Comparison of ENCODE assay signal across 22 cellular contexts in the genomic region with DNA sequence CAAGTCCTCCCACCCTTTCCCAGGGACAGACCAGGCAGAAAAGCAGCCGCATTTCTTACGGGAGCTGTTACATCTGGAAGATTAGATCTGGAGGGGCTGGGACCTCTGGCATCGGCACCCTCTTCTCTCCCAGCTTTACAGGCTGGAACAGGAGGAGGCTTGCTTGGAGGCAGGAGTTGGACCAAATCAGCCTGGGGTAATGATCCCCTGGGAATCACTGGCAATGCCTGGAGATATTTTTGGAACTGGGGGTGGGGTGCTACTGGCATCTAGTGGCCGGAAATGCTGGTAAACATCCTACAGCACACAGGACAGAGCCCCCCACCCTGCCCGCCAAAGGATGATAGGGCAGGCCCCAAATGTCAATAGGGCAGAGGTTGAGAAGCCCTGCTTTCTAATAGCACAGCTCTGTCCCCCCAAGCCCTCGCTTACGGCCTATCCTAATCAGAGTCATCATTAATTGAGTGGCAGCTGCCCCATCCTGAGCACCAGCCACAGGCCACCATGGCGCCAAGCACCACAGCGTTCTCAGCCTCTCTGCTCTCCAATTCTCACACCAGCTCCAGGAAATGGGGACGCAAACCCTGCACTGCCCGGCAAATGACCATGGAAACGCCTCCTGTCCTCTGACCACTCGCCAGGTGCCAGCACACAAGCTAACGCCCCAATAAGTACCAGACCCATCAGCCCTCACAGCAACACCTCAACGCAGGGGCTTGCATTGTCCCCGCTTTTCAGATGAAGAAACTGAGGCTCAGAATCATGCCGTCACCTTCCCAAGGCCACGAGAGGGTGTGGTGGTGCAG. TPM values are rescaled to one million over a fixed set of nuclear protein-coding genes. Genes with fewer than 3 reads are reported as not detected.
DNase-seq lines count a peak whose midpoint lies in the region; ATAC-seq and TF ChIP-seq lines count a peak whose summit lies in the region.
"Had no signal": no experiment of that assay in that cellular context is flagged by ENCODE, and none has a peak within 500 bp of the region (broad histone marks: within the 10 kb centered on the region; RNA-seq: fewer than 3 reads in every experiment).

No MANE protein-coding gene starts in this region.

- ATAC-seq in gastrocnemius medialis (no peak), T-helper 17 cell (no peak), GM21515 (IDR thresholded peaks at IDR 0.05; ENCODE audit: unreplicated experiment) (no peak)
- ATAC-seq: activated CD8-positive, alpha-beta T cell treated with anti-CD3 and anti-CD28 coated beads, Interleukin-2, amount 10 ng/mL, durations not matched to agents 7 days and 5 days; activated T-cell treated with anti-CD3 and anti-CD28 coated beads, Interleukin-2, amount 50 U/mL, for 4 hours; pancreas; Right ventricle myocardium inferior had no signal

- H3K27ac ChIP-seq in OCI-LY3 (ENCODE audit: low read length) (no peak overlapping the region), gastrocnemius medialis (no peak overlapping the region)
- H3K27ac ChIP-seq: lower lobe of right lung, pancreas had no signal

- H3K9ac ChIP-seq in OCI-LY3 (ENCODE audit: low read length) = no peak overlapping the region

- H3K4me2 ChIP-seq in OCI-LY3 (ENCODE audit: low read length) = no peak overlapping the region

- H3K4me3 ChIP-seq in OCI-LY3 (ENCODE audit: low read length) (no peak overlapping the region), gastrocnemius medialis (no peak overlapping the region)
- H3K4me3 ChIP-seq: lower lobe of right lung, pancreas had no signal

- H3K9me3 ChIP-seq in OCI-LY3 (ENCODE audit: insufficient read depth, low read length) (no peaks in the 10 kb centered on the region), gastrocnemius medialis (no peaks in the 10 kb centered on the region), T-helper 17 cell (ENCODE audit: control insufficient read depth, low read length, poor library complexity, severe bottlenecking) (no peaks in the 10 kb centered on the region)
- H3K9me3 ChIP-seq: lower lobe of right lung, pancreas had no signal

- no peak overlapping the region for H2AFZ ChIP-seq in OCI-LY3 (ENCODE audit: low read depth, low read length)

- peaks cover 17% of the 10 kb centered on the region for H3K27me3 Mint-ChIP-seq in endothelial cell (ENCODE audit: unreplicated experiment)
- peaks cover 28% of the 10 kb centered on the region for H3K27me3 Mint-ChIP-seq in T-helper 17 cell
- H3K27me3 Mint-ChIP-seq in osteocyte (ENCODE audit: unreplicated experiment) = peaks cover 12% of the 10 kb centered on the region

- in situ Hi-C loops in G401 (cut with HindIII; ENCODE audit: low sequenced_read_pairs) = no loop called here
- in situ Hi-C loops in gastrocnemius medialis (cut with MboI; ENCODE audit: low sequenced_read_pairs in 4 of 4) = loop anchor here in 3 of 4 donors (25.0 kb wide), 1 partner anchor 240 kb away; a partner anchor contains a TSS

- no peak for TF ChIP-seq POLR2A in gastrocnemius medialis (IDR thresholded peaks at IDR 0.05)

- intact Hi-C loops in gastrocnemius medialis (cut with DNase I; ENCODE audit: low total_unique reads) = no loop called here

- DNase-seq in G401 (ENCODE audit: low spot score) (peak; percentile 66), endothelial cell (ENCODE audit: low spot score) (no peak), gastrocnemius medialis (no peak), T-helper 17 cell (no peak), NCI-H345 (lab: John Stamatoyannopoulos, UW) (no peak), osteocyte (ENCODE audit: extremely low spot score, unreplicated experiment) (no peak)
- DNase-seq: activated CD4-positive, CD25-positive, alpha-beta regulatory T cell; activated CD8-positive, alpha-beta T cell treated with anti-CD3 and anti-CD28 coated beads, Interleukin-2, amount 10 ng/mL, durations not matched to agents 7 days and 5 days; activated naive CD4-positive, alpha-beta T cell treated with anti-CD3 and anti-CD28 coated beads, Interleukin-2, amount 10 ng/mL, durations not matched to agents 7 days and 5 days; activated T-cell treated with anti-CD3 and anti-CD28 coated beads, Interleukin-2, amount 50 U/mL, for 4 hours; cortex of kidney; lower lobe of right lung; NCI-H1436 treated with DMSO at 0.1 percent for 48 hours; NCI-H446 treated with DMSO at 0.1 percent for 48 hours; pancreas had no signal

- H3K9me3 Mint-ChIP-seq in endothelial cell (ENCODE audit: unreplicated experiment) = peaks cover 37% of the 10 kb centered on the region
- H3K9me3 Mint-ChIP-seq in osteocyte (ENCODE audit: unreplicated experiment) = no peaks in the 10 kb centered on the region
- H3K9me3 Mint-ChIP-seq: activated naive CD4-positive, alpha-beta T cell treated with anti-CD3 and anti-CD28 coated beads, Interleukin-2, amount 10 ng/mL, durations not matched to agents 7 days and 5 days; activated T-cell treated with anti-CD3 and anti-CD28 coated beads, Interleukin-2, amount 50 U/mL, for 4 hours had no signal

- H3K27ac Mint-ChIP-seq in endothelial cell (ENCODE audit: unreplicated experiment) (peak overlapping the region; percentile 36), T-helper 17 cell (no peak overlapping the region), osteocyte (ENCODE audit: unreplicated experiment) (no peak overlapping the region)
- H3K27ac Mint-ChIP-seq: activated CD8-positive, alpha-beta T cell treated with anti-CD3 and anti-CD28 coated beads, Interleukin-2, amount 10 ng/mL, durations not matched to agents 7 days and 5 days; activated naive CD4-positive, alpha-beta T cell treated with anti-CD3 and anti-CD28 coated beads, Interleukin-2, amount 10 ng/mL, durations not matched to agents 7 days and 5 days had no signal

- peaks cover 15% of the 10 kb centered on the region for H3K36me3 Mint-ChIP-seq in endothelial cell (ENCODE audit: low read depth, unreplicated experiment)
- peaks cover 6% of the 10 kb centered on the region for H3K36me3 Mint-ChIP-seq in T-helper 17 cell (ENCODE audit: low read depth)
- H3K36me3 Mint-ChIP-seq in osteocyte (ENCODE audit: unreplicated experiment) = no peaks in the 10 kb centered on the region
- H3K36me3 Mint-ChIP-seq: activated naive CD4-positive, alpha-beta T cell treated with anti-CD3 and anti-CD28 coated beads, Interleukin-2, amount 10 ng/mL, durations not matched to agents 7 days and 5 days had no signal

- no peaks in the 10 kb centered on the region for H4K20me1 ChIP-seq in OCI-LY3 (ENCODE audit: insufficient read depth, low read length)

- H3K36me3 ChIP-seq in OCI-LY3 (replicated peaks; ENCODE audit: low read depth, low read length) = no peaks in the 10 kb centered on the region
- no peaks in the 10 kb centered on the region for H3K36me3 ChIP-seq in gastrocnemius medialis
- H3K36me3 ChIP-seq: lower lobe of right lung, pancreas had no signal

- TF ChIP-seq CTCF in OCI-LY3 (IDR thresholded peaks at IDR 0.05; ENCODE audit: low read depth, low read length) (0 out of 2 replicates have a peak, but pooled peaks have one; percentile 6), endothelial cell (IDR thresholded peaks at IDR 0.05; ENCODE audit: unreplicated experiment) (no peak), gastrocnemius medialis (IDR thresholded peaks at IDR 0.05 in 4 of 5, conservative IDR thresholded peaks at IDR 0.05 in 1 of 5) (peak in 3 of 5 experiments; percentile 23 to 40 (median 25)), osteocyte (IDR thresholded peaks at IDR 0.05) (no peak)

- no peaks in the 10 kb centered on the region for H3K27me3 ChIP-seq in OCI-LY3 (ENCODE audit: low read depth, low read length)
- peaks cover 6 to 16% (median 15%) of the 10 kb centered on the region in 3 donors for H3K27me3 ChIP-seq in gastrocnemius medialis

- H3K4me3 Mint-ChIP-seq in endothelial cell (ENCODE audit: unreplicated experiment) = no peak overlapping the region
- H3K4me3 Mint-ChIP-seq in T-helper 17 cell = no peak overlapping the region
- no peak overlapping the region for H3K4me3 Mint-ChIP-seq in osteocyte (ENCODE audit: unreplicated experiment)
- H3K4me3 Mint-ChIP-seq: activated CD8-positive, alpha-beta T cell treated with anti-CD3 and anti-CD28 coated beads, Interleukin-2, amount 10 ng/mL, durations not matched to agents 7 days and 5 days; activated naive CD4-positive, alpha-beta T cell treated with anti-CD3 and anti-CD28 coated beads, Interleukin-2, amount 10 ng/mL, durations not matched to agents 7 days and 5 days; activated T-cell treated with anti-CD3 and anti-CD28 coated beads, Interleukin-2, amount 50 U/mL, for 4 hours had no signal

- no peaks in the 10 kb centered on the region for H3K79me2 ChIP-seq in OCI-LY3 (ENCODE audit: low read length)

- peaks cover 3% of the 10 kb centered on the region for H3K4me1 Mint-ChIP-seq in endothelial cell (ENCODE audit: unreplicated experiment)
- H3K4me1 Mint-ChIP-seq in T-helper 17 cell = peaks cover 4% of the 10 kb centered on the region
- H3K4me1 Mint-ChIP-seq in osteocyte (ENCODE audit: unreplicated experiment) = no peaks in the 10 kb centered on the region
- H3K4me1 Mint-ChIP-seq: activated naive CD4-positive, alpha-beta T cell treated with anti-CD3 and anti-CD28 coated beads, Interleukin-2, amount 10 ng/mL, durations not matched to agents 7 days and 5 days had no signal

- H3K4me1 ChIP-seq in OCI-LY3 (ENCODE audit: low read length) (no peaks in the 10 kb centered on the region), gastrocnemius medialis (no peaks in the 10 kb centered on the region)
- H3K4me1 ChIP-seq: lower lobe of right lung, pancreas had no signal

RNA-seq across cellular contexts. Expression of a gene that starts 20.6 kb away (rescaled TPM):
- total RNA-seq in G401 (2014; rRNA removed; shearing (Covaris generic)) = 16.5 and 19.2 TPM in 2 replicates
- total RNA-seq in endothelial cell (ENCODE audit: unreplicated experiment) = 3.0 TPM
- total RNA-seq in gastrocnemius medialis = under 1 TPM in 3 of 4 donors, not detected in 1; 0.33 to 0.81 (median 0.34) TPM
- not detected for total RNA-seq in T-helper 17 cell
- total RNA-seq in osteocyte = 0.11 and 0.52 TPM in 2 replicates
- total RNA-seq: activated CD8-positive, alpha-beta T cell treated with anti-CD3 and anti-CD28 coated beads, Interleukin-2, amount 10 ng/mL, durations not matched to agents 7 days and 5 days; activated T-cell treated with anti-CD3 and anti-CD28 coated beads, Interleukin-2, amount 50 U/mL, for 4 hours; M059J; myocyte; T-helper 2 cell treated with Interferon-gamma antibody and Interleukin-4, amounts not matched to agents 100 ng/mL and 5 ng/mL, for 36 hours had no signal

RNA-seq across cellular contexts. Expression of a gene that starts 33.9 kb away (rescaled TPM):
- not detected in 2 replicates for total RNA-seq in G401 (2014; rRNA removed; shearing (Covaris generic))
- total RNA-seq in endothelial cell (ENCODE audit: unreplicated experiment) (not detected), gastrocnemius medialis (not detected), T-helper 17 cell (not detected), osteocyte (not detected in 2 replicates)
- total RNA-seq: activated CD8-positive, alpha-beta T cell treated with anti-CD3 and anti-CD28 coated beads, Interleukin-2, amount 10 ng/mL, durations not matched to agents 7 days and 5 days; activated T-cell treated with anti-CD3 and anti-CD28 coated beads, Interleukin-2, amount 50 U/mL, for 4 hours; lower lobe of right lung; M059J; myocyte; Right ventricle myocardium inferior; skeletal muscle tissue; T-helper 2 cell treated with Interferon-gamma antibody and Interleukin-4, amounts not matched to agents 100 ng/mL and 5 ng/mL, for 36 hours had no signal

RNA-seq across cellular contexts. Expression of a gene that starts 36.6 kb away (rescaled TPM):
- 13.6 and 33.3 TPM in 2 replicates for total RNA-seq in G401 (2014; rRNA removed; shearing (Covaris generic))
- total RNA-seq in endothelial cell (ENCODE audit: unreplicated experiment) (0.46 TPM), gastrocnemius medialis (10 to 100 TPM; 22.1 to 36.9 (median 27.8) TPM), T-helper 17 cell (10 to 100 TPM; 14.9 to 18.0 TPM), osteocyte (43.7 and 46.9 TPM in 2 replicates)

Comparison
In these comparisons a context has a peak if more than half of its experiments do, and no peak if none do; other contexts are left out.
1. CTCF ChIP-seq: peak in OCI-LY3 (single experiment) and gastrocnemius medialis (3 of 5); none in endothelial cell (single experiment) and osteocyte (single experiment).